In genomic region chr10:79685044-79685685, GRCh38 we compare ENCODE assay signal across 8 cellular contexts. TPM values are rescaled to one million over a fixed set of nuclear protein-coding genes. Genes with fewer than 3 reads are reported as not detected.
DNase-seq lines count a peak whose midpoint lies in the region; ATAC-seq, FAIRE-seq and TF ChIP-seq lines count a peak whose summit lies in the region.
"Not testable (repeated sequence)": the region's sequence is repeated elsewhere in the genome, so short reads cannot be mapped to it uniquely, and the experiment has no call there.

No MANE protein-coding gene starts in this region.

- not testable (repeated sequence) for H3K79me2 ChIP-seq in K562 (ENCODE audit: control insufficient read depth, insufficient read depth, low read length)

- H3K4me3 Mint-ChIP-seq in Caco-2 (ENCODE audit: unreplicated experiment), result not testable (repeated sequence)

- not testable (repeated sequence) for H3K9ac ChIP-seq in K562 (ENCODE audit: insufficient read depth in 1 of 2, low read depth in 2 of 2, low read length in 2 of 2)

- H3K27ac ChIP-seq in K562 (ENCODE audit: extremely low read depth, low read depth, low read length), result not testable (repeated sequence)

- not testable (repeated sequence) for H3K36me3 Mint-ChIP-seq in Caco-2 (ENCODE audit: insufficient read depth, unreplicated experiment)

- not testable (repeated sequence) for TF ChIP-seq EP300 in K562 (IDR thresholded peaks at IDR 0.05; ENCODE audit: low read length)

- H3K36me3 ChIP-seq in Caco-2 (ENCODE audit: control insufficient read depth, insufficient read depth, low read length); K562 (ENCODE audit: control insufficient read depth, insufficient read depth, low read length): not testable (repeated sequence)

- BruUV-seq in Caco-2 (replicated peaks; lab: Mats Ljungman, UMichigan); K562 (replicated peaks; lab: Mats Ljungman, UMichigan): not testable (repeated sequence)

- TF ChIP-seq CTCF in Caco-2 (IDR thresholded peaks at IDR 0.05; ENCODE audit: insufficient read depth in 1 of 2, low read depth in 1 of 2, low read length in 1 of 2, severe bottlenecking in 1 of 2, unreplicated experiment in 1 of 2), result peak; percentile 26 to 40
- peak; percentile 22 for TF ChIP-seq CTCF in GM20000 (IDR thresholded peaks at IDR 0.05; ENCODE audit: extremely low read depth, missing control alignments)
- peak in 2 of 3 experiments; percentile 15 to 24; a peak in 2 of 6 replicates for TF ChIP-seq CTCF in K562 (IDR thresholded peaks at IDR 0.05 in 2 of 3, conservative IDR thresholded peaks at IDR 0.05 in 1 of 3; ENCODE audit: insufficient read depth in 2 of 3, low read depth in 1 of 3, low read length in 3 of 3)

- intact Hi-C loops in Caco-2 (cut with micrococcal nuclease; ENCODE audit: unreplicated experiment); K562 (cut with micrococcal nuclease): not testable (repeated sequence)

- ATAC-seq in HG03196 (IDR thresholded peaks at IDR 0.05; ENCODE audit: unreplicated experiment) (peak; percentile 82), K562 (peak; percentile 92)

- peak; percentile 60 for FAIRE-seq in K562 (lab: Jason Lieb, UNC)

- not testable (repeated sequence) for H3K4me1 ChIP-seq in Caco-2; K562 (replicated peaks in 1 of 2; ENCODE audit: control insufficient read depth in 2 of 2, insufficient read depth in 2 of 2, low read length in 2 of 2)

- H3K27me3 ChIP-seq in Caco-2 (replicated peaks; ENCODE audit: control insufficient read depth, insufficient read depth, low read length); K562 (ENCODE audit: control insufficient read depth in 2 of 2, insufficient read depth in 2 of 2, low read length in 2 of 2): not testable (repeated sequence)

- POLR2A ChIA-PET in Caco-2 (lab: Charles Lee); K562 (lab: Yijun Ruan, JAX): not testable (repeated sequence)

- peak; percentile 82 to 88 for DNase-seq in Caco-2
- DNase-seq in GM20000 (ENCODE audit: low spot score), result not testable (repeated sequence)
- DNase-seq in NCI-H69 (lab: John Stamatoyannopoulos, UW), result peak; percentile 59
- peak; percentile 12 to 29 for DNase-seq in activated CD4-positive, alpha-beta T cell treated with anti-CD3 and anti-CD28 coated beads for 24 hours (ENCODE audit: low read depth in 2 of 2)
- DNase-seq in K562 (ENCODE audit: extremely low read depth in 1 of 4, low spot score in 3 of 4), result peak in 1 of 4 experiments; percentile 65
- peak; percentile 54 for DNase-seq in kidney tubule cell (ENCODE audit: low spot score)
- peak; percentile 11 to 40 (median 38) for DNase-seq in stimulated activated CD4-positive, alpha-beta T cell treated with anti-CD3 and anti-CD28 coated beads, TNF-alpha, amount 100 ng/mL, for 48 hours (ENCODE audit: low read depth in 3 of 3)

- H3K27me3 Mint-ChIP-seq in Caco-2 (ENCODE audit: insufficient read depth, unreplicated experiment), result not testable (repeated sequence)

- CTCF ChIA-PET in Caco-2 (lab: Charles Lee); K562 (lab: Yijun Ruan, JAX; ENCODE audit: low intra/inter-chr PET ratio): not testable (repeated sequence)

- in situ Hi-C loops in K562 (cut with MboI), result not testable (repeated sequence)

- not testable (repeated sequence) for H3K27ac Mint-ChIP-seq in Caco-2 (ENCODE audit: unreplicated experiment)

- H3K9me3 Mint-ChIP-seq in Caco-2 (ENCODE audit: unreplicated experiment), result not testable (repeated sequence)

- 80% methylated on average over 21 of the region's 21 CpGs for WGBS in K562 (ENCODE audit: insufficient coverage, low coverage, missing lambda C conversion rate)

- not testable (repeated sequence) for H3K4me1 Mint-ChIP-seq in Caco-2 (ENCODE audit: low read depth, unreplicated experiment)

- H3K9me3 ChIP-seq in Caco-2; K562 (replicated peaks; ENCODE audit: control insufficient read depth, insufficient read depth, low read depth, low read length): not testable (repeated sequence)

- not testable (repeated sequence) for TF ChIP-seq RAD21 in K562 (CRISPR knock-in tag; conservative IDR thresholded peaks at IDR 0.05 in 1 of 2, IDR thresholded peaks at IDR 0.05 in 1 of 2)

- not testable (repeated sequence) for H2AFZ ChIP-seq in K562 (ENCODE audit: low read depth, low read length)

- H3K9me1 ChIP-seq in K562 (ENCODE audit: control insufficient read depth, insufficient read depth, low read length), result not testable (repeated sequence)

- H4K20me1 ChIP-seq in K562 (replicated peaks; ENCODE audit: control insufficient read depth, insufficient read depth, low read length), result not testable (repeated sequence)

- not testable (repeated sequence) for H3K4me2 ChIP-seq in K562 (ENCODE audit: insufficient read depth, low read length)

- not testable (repeated sequence) for TF ChIP-seq POLR2A in K562 (conservative IDR thresholded peaks at IDR 0.05)

- not testable (repeated sequence) for H3K4me3 ChIP-seq in Caco-2 (ENCODE audit: low read depth, low read length); K562

TF ChIP-seq in K562, 482 proteins besides CTCF, POLR2A, EP300 and RAD21:
- TF ChIP-seq CREM (IDR thresholded peaks at IDR 0.05; ENCODE audit: low read depth), result peak; percentile 52
TF ChIP-seq in K562: peak in this region for 1; not testable (repeated sequence) for 481.

RNA-seq across cellular contexts. Expression of gene NUTM2B, which starts 17.9 kb away (rescaled TPM):
- total RNA-seq in Caco-2 (2022), result 0.26 and 0.57 TPM in 2 replicates
- 1.0 and 1.1 TPM in 2 replicates for total RNA-seq in K562 (2011; cell fraction: chromatin; rRNA removed; ENCODE audit: low replicate concordance)
- total RNA-seq in K562 (2011; cell fraction: nucleolus; rRNA removed), result 1.2 and 1.8 TPM in 2 replicates
- total RNA-seq in K562 (2011; cell fraction: nucleoplasm; rRNA removed), result 0.46 and 0.51 TPM in 2 replicates
- total RNA-seq in K562 (2014; rRNA removed), result 2.5 and 3.3 TPM in 2 replicates
- 0.22 and 0.47 TPM in 2 replicates for total RNA-seq in K562 (2014; rRNA removed; fragmentation: Illumina TruSeq; extraction: Trizol)
- 0.80 and 0.87 TPM in 2 replicates for total RNA-seq in K562 (2015; rRNA removed; fragmentation: Illumina TruSeq; extraction: Trizol)
- total RNA-seq in K562 (2021), result 1.4 and 2.3 TPM in 2 replicates
- polyA plus RNA-seq in K562 (2011; rRNA removed), result 0.40 and 0.42 TPM in 2 replicates
- polyA plus RNA-seq in K562 (2011; cell fraction: cytosol; rRNA removed), result 0.40 and 0.63 TPM in 2 replicates
- polyA plus RNA-seq in K562 (2011; cell fraction: nucleus; rRNA removed), result 0.56 and 0.90 TPM in 2 replicates
- polyA plus RNA-seq in K562 (2012), result 2.0 and 2.6 TPM in 2 replicates
- polyA plus RNA-seq in K562 (2014; fragmentation: Illumina TruSeq; extraction: Trizol), result 0.79 and 1.3 TPM in 2 replicates
- polyA plus RNA-seq in K562 (2014; fragmentation: Nextera tagmentation; extraction: Ambion mirVana), result not detected
- polyA plus RNA-seq in K562 (2014; rRNA removed), result 0.90 and 1.6 TPM in 2 replicates
- polyA minus RNA-seq in K562 (2011; rRNA and poly(A)+ RNA removed), result 0.27 and 0.32 TPM in 2 replicates
- 0.29 and 1.3 TPM in 2 replicates for polyA minus RNA-seq in K562 (2011; cell fraction: cytosol; rRNA and poly(A)+ RNA removed)
- polyA minus RNA-seq in K562 (2011; cell fraction: nucleus; rRNA and poly(A)+ RNA removed), result 0.44 and 0.54 TPM in 2 replicates
